ENCODE assay signal across 10 cellular contexts in the genomic region with DNA sequence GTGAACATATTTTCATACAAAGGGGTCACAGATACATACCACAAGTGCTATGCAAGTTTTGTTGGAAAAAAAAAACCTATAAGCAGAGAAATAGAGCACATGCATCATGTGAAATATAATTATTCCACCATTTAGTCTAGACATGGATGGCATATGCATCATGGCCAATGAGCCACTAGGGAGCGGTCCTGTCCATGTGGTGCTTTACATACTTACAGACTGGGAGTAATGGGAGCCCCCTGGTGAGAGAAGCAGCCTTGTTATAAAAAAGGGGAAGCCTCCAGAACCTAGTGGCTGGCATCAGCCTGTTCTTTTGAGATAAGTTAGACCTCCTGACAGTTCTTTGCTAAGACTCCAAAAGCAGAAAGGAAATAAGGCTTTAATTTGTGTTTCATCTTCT.
A peak's percentile ranks its signal among the peaks of the same experiment; 100 is the strongest.
DNase-seq lines count a peak whose midpoint lies in the region; ATAC-seq and TF ChIP-seq lines count a peak whose summit lies in the region.
"Had no signal": no experiment of that assay in that cellular context is flagged by ENCODE, and none has a peak within 500 bp of the region (broad histone marks: within the 10 kb centered on the region; RNA-seq: fewer than 3 reads in every experiment).

No MANE protein-coding gene starts in this region.

- H3K36me3 ChIP-seq in MG63 (no peaks in the 10 kb centered on the region; the same call in 1 of the 2 replicates), lower lobe of right lung (no peaks in the 10 kb centered on the region)
- H3K36me3 ChIP-seq: upper lobe of left lung had no signal

- no peaks in the 10 kb centered on the region for H3K4me1 ChIP-seq in lower lobe of right lung
- H3K4me1 ChIP-seq: upper lobe of left lung had no signal

- peak; percentile 19 for TF ChIP-seq CTCF in lower lobe of right lung (IDR thresholded peaks at IDR 0.05)

- ATAC-seq in GM18861 (IDR thresholded peaks at IDR 0.05; ENCODE audit: unreplicated experiment) (peak; percentile 58), lower lobe of right lung (no peak)

- H3K4me3 ChIP-seq in MG63 (no peak overlapping the region), lower lobe of right lung (no peak overlapping the region)
- H3K4me3 ChIP-seq: upper lobe of left lung had no signal

- no peaks in the 10 kb centered on the region for H3K27me3 ChIP-seq in MG63
- no peaks in the 10 kb centered on the region for H3K27me3 ChIP-seq in lower lobe of right lung (ENCODE audit: low read depth)
- H3K27me3 ChIP-seq: upper lobe of left lung had no signal

- DNase-seq in MG63, result peak; percentile 27
- peak; percentile 26 for DNase-seq in UCSD-AML1 (lab: John Stamatoyannopoulos, UW; ENCODE audit: unreplicated experiment)
- peak; percentile 41 for DNase-seq in lower lobe of right lung
- no peak for DNase-seq in NCI-H2029 (lab: John Stamatoyannopoulos, UW)
- no peak for DNase-seq in activated CD4-positive, alpha-beta T cell treated with anti-CD3 and anti-CD28 coated beads for 48 hours
- no peak for DNase-seq in GOT3 (lab: John Stamatoyannopoulos, UW)
- DNase-seq in hippocampal formation (lab: John Stamatoyannopoulos, UW), result no peak
- DNase-seq: upper lobe of left lung had no signal

- intact Hi-C loops in lower lobe of right lung (cut with DNase I), result no loop called here

- H3K9me3 ChIP-seq in MG63 (no peaks in the 10 kb centered on the region), lower lobe of right lung (no peaks in the 10 kb centered on the region)
- H3K9me3 ChIP-seq: upper lobe of left lung had no signal

- H3K27ac ChIP-seq in lower lobe of right lung, result no peak overlapping the region
- H3K27ac ChIP-seq: KMS-11, upper lobe of left lung had no signal

Comparison
In these comparisons a context has a peak if more than half of its experiments do, and no peak if none do; other contexts are left out.
1. DNase-seq: peak in MG63 (single experiment), UCSD-AML1 (single experiment) and lower lobe of right lung (single experiment); none in NCI-H2029 (single experiment), activated CD4-positive, alpha-beta T cell treated with anti-CD3 and anti-CD28 coated beads for 48 hours (single experiment), GOT3 (single experiment) and hippocampal formation (0 of 2).